ENCODE assay signal across 14 cellular contexts in the genomic region with DNA sequence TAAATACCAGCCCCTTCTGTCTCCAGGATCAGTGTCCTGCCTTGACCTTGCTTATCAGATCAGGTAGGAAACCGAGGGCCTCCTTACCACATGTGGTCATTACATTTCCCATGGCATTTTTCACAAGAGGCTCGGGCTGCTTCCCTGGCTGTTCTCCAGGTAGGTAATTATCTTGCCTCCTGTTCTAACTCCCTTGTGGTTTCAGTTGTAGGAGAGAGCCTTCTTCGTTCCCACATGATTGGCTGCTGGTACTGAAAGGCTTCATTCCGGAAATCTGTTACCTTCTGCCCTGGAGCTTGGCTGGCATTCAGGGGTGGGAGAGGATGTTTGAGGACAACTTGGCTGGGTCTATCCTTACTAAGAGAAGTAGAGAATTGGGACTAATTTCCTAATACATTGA. TPM values are rescaled to one million over a fixed set of nuclear protein-coding genes. Genes with fewer than 3 reads are reported as not detected.
DNase-seq lines count a peak whose midpoint lies in the region; ATAC-seq and TF ChIP-seq lines count a peak whose summit lies in the region.
"Had no signal": no experiment of that assay in that cellular context is flagged by ENCODE, and none has a peak within 500 bp of the region (broad histone marks: within the 10 kb centered on the region; RNA-seq: fewer than 3 reads in every experiment).

No MANE protein-coding gene starts in this region.

- no peak for TF ChIP-seq POLR2A in prostate gland (IDR thresholded peaks at IDR 0.05)

- H3K4me1 ChIP-seq in prostate gland (replicated peaks) = no peaks in the 10 kb centered on the region

- H3K4me3 ChIP-seq in WERI-Rb-1 (ENCODE audit: low read depth, low read length) (0 out of 2 replicates have a peak overlapping the region, but pooled peaks have one; percentile 10), prostate gland (no peak overlapping the region)
- H3K4me3 ChIP-seq: cardiac muscle cell, gastrocnemius medialis had no signal

- no peaks in the 10 kb centered on the region for H3K9me3 ChIP-seq in WERI-Rb-1 (ENCODE audit: severe bottlenecking)
- no peaks in the 10 kb centered on the region for H3K9me3 ChIP-seq in prostate gland
- H3K9me3 ChIP-seq: gastrocnemius medialis had no signal

- peak; percentile 96 for DNase-seq in DMS 273 (lab: John Stamatoyannopoulos, UW; ENCODE audit: unreplicated experiment)
- peak; percentile 27 for DNase-seq in NCI-H1417 treated with DMSO at 0.1 percent for 48 hours (lab: John Stamatoyannopoulos, UW)
- DNase-seq in NCI-H510A treated with DMSO at 0.1 percent for 48 hours (lab: John Stamatoyannopoulos, UW) = peak; percentile 45
- DNase-seq in WERI-Rb-1 = peak; percentile 64
- no peak for DNase-seq in EL
- DNase-seq in anterior cingulate cortex (lab: John Stamatoyannopoulos, UW) = no peak
- DNase-seq in prostate gland (ENCODE audit: low spot score) = no peak
- DNase-seq: activated CD8-positive, alpha-beta memory T cell treated with anti-CD3 and anti-CD28 coated beads, Interleukin-2, amount 50 U/mL, for 4 hours; activated naive CD4-positive, alpha-beta T cell treated with anti-CD3 and anti-CD28 coated beads, Interleukin-2, amount 50 U/mL, for 16 hours; Calu3; gastrocnemius medialis had no signal

- TF ChIP-seq CTCF in WERI-Rb-1 (IDR thresholded peaks at IDR 0.05; ENCODE audit: low read depth, low read length) = no peak
- TF ChIP-seq CTCF in prostate gland (IDR thresholded peaks at IDR 0.05) = no peak

- intact Hi-C loops in prostate gland (cut with DNase I) = no loop called here

- H3K36me3 ChIP-seq in WERI-Rb-1 (no peaks in the 10 kb centered on the region), prostate gland (no peaks in the 10 kb centered on the region)
- H3K36me3 ChIP-seq: cardiac muscle cell, gastrocnemius medialis had no signal

- H3K27me3 ChIP-seq in WERI-Rb-1 (ENCODE audit: insufficient read depth, low read depth, severe bottlenecking) = no peaks in the 10 kb centered on the region
- no peaks in the 10 kb centered on the region for H3K27me3 ChIP-seq in prostate gland (replicated peaks; ENCODE audit: insufficient read depth)
- H3K27me3 ChIP-seq: cardiac muscle cell, gastrocnemius medialis had no signal

- 6% methylated on average over 4 of the region's 4 CpGs for WGBS in prostate gland

- no peak for ATAC-seq in HG02763 (IDR thresholded peaks at IDR 0.05; ENCODE audit: unreplicated experiment)
- ATAC-seq: gastrocnemius medialis, HCT116 had no signal

- H3K27ac ChIP-seq in WERI-Rb-1 (peak overlapping the region; percentile 25; the same call in 1 of the 2 replicates), prostate gland (no peak overlapping the region)
- H3K27ac ChIP-seq: cardiac muscle cell, gastrocnemius medialis had no signal

RNA-seq across cellular contexts. Expression of a gene that starts 46.8 kb away (rescaled TPM):
- 10 to 100 TPM; 12.3 to 99.7 TPM for total RNA-seq in prostate gland

Comparison
In these comparisons a context has a peak if more than half of its experiments do, and no peak if none do; other contexts are left out.
1. DNase-seq: peak in DMS 273 (single experiment), NCI-H1417 treated with DMSO at 0.1 percent for 48 hours (single experiment), NCI-H510A treated with DMSO at 0.1 percent for 48 hours (single experiment) and WERI-Rb-1 (single experiment); none in EL (single experiment), anterior cingulate cortex (0 of 58) and prostate gland (single experiment).